In genomic region chr3:146187334-146187950, GRCh38 we compare ENCODE assay signal across 10 cellular contexts. TPM values are rescaled to one million over a fixed set of nuclear protein-coding genes. Genes with fewer than 3 reads are reported as not detected.
A peak's percentile ranks its signal among the peaks of the same experiment; 100 is the strongest.
DNase-seq lines count a peak whose midpoint lies in the region; ATAC-seq, FAIRE-seq and TF ChIP-seq lines count a peak whose summit lies in the region.
"Had no signal": no experiment of that assay in that cellular context is flagged by ENCODE, and none has a peak within 500 bp of the region (broad histone marks: within the 10 kb centered on the region; RNA-seq: fewer than 3 reads in every experiment).

No MANE protein-coding gene starts in this region.

- CTCF ChIA-PET in H1 (lab: Charles Lee; ENCODE audit: partially characterized antibody) = interaction anchor here (0.8 to 4.5 kb wide), 25 partner anchors 9 to 451 kb away, joined by 3 to 88 read pairs (median 7); partner anchors contain the start of gene PLOD2

- H3K23me2 ChIP-seq in H1 (ENCODE audit: low read depth, low read length) = no peaks in the 10 kb centered on the region

- POLR2A ChIA-PET in H1 (lab: Charles Lee; ENCODE audit: partially characterized antibody) = no interaction called here

- no peak overlapping the region for H2BK5ac ChIP-seq in H1 (ENCODE audit: low read depth, low read length)

- TF ChIP-seq EP300 in H1 (IDR thresholded peaks at IDR 0.05; ENCODE audit: borderline replicate concordance in 1 of 2, low read depth in 2 of 2, low read length in 2 of 2) = no peak

- H3K36me3 ChIP-seq in H1 (ENCODE audit: control insufficient read depth in 2 of 4, insufficient read depth in 4 of 4, low read length in 3 of 4) (no peaks in the 10 kb centered on the region), osteoblast (ENCODE audit: insufficient read depth, low read length) (no peaks in the 10 kb centered on the region)
- H3K36me3 ChIP-seq: neutrophil had no signal

- H3K79me1 ChIP-seq in H1 (ENCODE audit: low read depth, low read length) = no peaks in the 10 kb centered on the region

- no peak overlapping the region for H3K9ac ChIP-seq in H1 (replicated peaks in 1 of 4; ENCODE audit: extremely low read depth in 1 of 4, low read depth in 3 of 4, low read length in 3 of 4)

- H4K91ac ChIP-seq in H1 (replicated peaks; ENCODE audit: insufficient read length, low read length) = no peak overlapping the region

- H3K56ac ChIP-seq in H1 (replicated peaks; ENCODE audit: insufficient read length, low read depth, low read length) = no peak overlapping the region

- H3K79me2 ChIP-seq in H1 (ENCODE audit: control insufficient read depth in 1 of 2, insufficient read depth in 2 of 2, low read length in 2 of 2) (no peaks in the 10 kb centered on the region), osteoblast (ENCODE audit: insufficient read depth, low read length) (no peaks in the 10 kb centered on the region)

- no peak overlapping the region for H2BK20ac ChIP-seq in H1 (ENCODE audit: low read length)

- H3K4me1 ChIP-seq in H1 (replicated peaks in 1 of 4; ENCODE audit: control insufficient read depth in 3 of 4, insufficient read depth in 4 of 4, low read length in 3 of 4) (peaks cover 0 to 2% (median 0%) of the 10 kb centered on the region in 4 experiments; a peak in 1 of 7 replicates), osteoblast (ENCODE audit: insufficient read depth, low read length) (peaks cover 5% of the 10 kb centered on the region)

- no peak overlapping the region for H2BK15ac ChIP-seq in H1 (ENCODE audit: low read length)

- H2AK5ac ChIP-seq in H1 (ENCODE audit: low read depth, low read length) = no peak overlapping the region

- no peaks in the 10 kb centered on the region for H3K9me3 ChIP-seq in H1 (ENCODE audit: insufficient read depth in 2 of 2, low read depth in 1 of 2, low read length in 1 of 2)
- H3K9me3 ChIP-seq in osteoblast (ENCODE audit: low read depth, low read length) = no peaks in the 10 kb centered on the region
- H3K9me3 ChIP-seq: neutrophil had no signal

- no peak for ATAC-seq in HG03432 (IDR thresholded peaks at IDR 0.05; ENCODE audit: unreplicated experiment)

- H3K27me3 ChIP-seq in H1 (replicated peaks in 1 of 4; ENCODE audit: control insufficient read depth in 3 of 4, extremely low read depth in 1 of 4, insufficient read depth in 3 of 4, low read length in 3 of 4) (no peaks in the 10 kb centered on the region), osteoblast (ENCODE audit: insufficient read depth, low read length) (no peaks in the 10 kb centered on the region)
- H3K27me3 ChIP-seq: neutrophil had no signal

- TF ChIP-seq RAD21 in H1 (IDR thresholded peaks at IDR 0.05 in 1 of 2, conservative IDR thresholded peaks at IDR 0.05 in 1 of 2; ENCODE audit: low read depth in 2 of 2, low read length in 2 of 2) = peak; percentile 70 to 75

- H3K18ac ChIP-seq in H1 (ENCODE audit: extremely low read depth, low read length) = no peak overlapping the region

- no peak overlapping the region for H3K14ac ChIP-seq in H1 (ENCODE audit: insufficient read length)

- DNase-seq in DMS 273 (lab: John Stamatoyannopoulos, UW; ENCODE audit: unreplicated experiment) (peak; percentile 68), DMS 273 treated with DMSO at 0.1 percent for 48 hours (lab: John Stamatoyannopoulos, UW) (no peak), NCI-H524 treated with DMSO at 0.1 percent for 48 hours (lab: John Stamatoyannopoulos, UW) (peak; percentile 61), H1 (ENCODE audit: low read depth in 1 of 2, low spot score in 2 of 2) (no peak), osteoblast (ENCODE audit: insufficient read length, low spot score, missing footprints) (no peak), COLO668 (lab: John Stamatoyannopoulos, UW; ENCODE audit: unreplicated experiment) (no peak)
- DNase-seq in stimulated activated CD4-positive, alpha-beta T cell treated with anti-CD3 and anti-CD28 coated beads, Interleukin-15, amount 100 ng/mL, for 24 hours = no peak
- DNase-seq: activated B cell treated with CpG ODN at 0.5 μM for 24 hours had no signal

- H4K5ac ChIP-seq in H1 (ENCODE audit: insufficient read length, low read depth, low read length) = no peak overlapping the region

- H4K8ac ChIP-seq in H1 (ENCODE audit: extremely low read depth, insufficient read depth, low read length) = no peak overlapping the region

- H4K20me1 ChIP-seq in H1 (replicated peaks in 1 of 2; ENCODE audit: control insufficient read depth in 1 of 2, insufficient read depth in 2 of 2, low read length in 2 of 2) (no peaks in the 10 kb centered on the region), osteoblast (ENCODE audit: insufficient read depth, low read length) (no peaks in the 10 kb centered on the region)

- H3K27ac ChIP-seq in H1 (ENCODE audit: low read depth, low read length) (no peak overlapping the region), osteoblast (ENCODE audit: low read depth, low read length) (no peak overlapping the region)
- H3K27ac ChIP-seq: neutrophil had no signal

- 54% methylated on average over 2 of the region's 2 CpGs; no CpG with 5 or more reads in 1 of the 2 experiments for WGBS in H1 (ENCODE audit: extremely low coverage in 1 of 2, insufficient coverage in 1 of 2, insufficient read length in 1 of 2, insufficient replicate concordance in 2 of 2, low coverage in 1 of 2, low lambda C conversion rate in 2 of 2, missing lambda C conversion rate in 1 of 2), 2 experiments

- H3K23ac ChIP-seq in H1 (ENCODE audit: insufficient read length) = no peak overlapping the region

- FAIRE-seq in H1 (lab: Jason Lieb, UNC) = peak; percentile 42

- peak in 2 of 3 experiments; percentile 44; a peak in 2 of 4 replicates for TF ChIP-seq CTCF in H1 (IDR thresholded peaks at IDR 0.05; ENCODE audit: control extremely low read depth in 1 of 3, insufficient read depth in 1 of 3, low read depth in 1 of 3, low read length in 3 of 3)
- peak; percentile 78 for TF ChIP-seq CTCF in osteoblast (IDR thresholded peaks at IDR 0.05; ENCODE audit: extremely low read depth, low read depth, low read length)

- no peak overlapping the region for H3K4me2 ChIP-seq in H1 (ENCODE audit: insufficient read depth in 1 of 2, low read depth in 2 of 2, low read length in 2 of 2)
- H3K4me2 ChIP-seq in osteoblast (ENCODE audit: insufficient read depth, low read length) = peak overlapping the region; percentile 16

- no peak overlapping the region for H3K4ac ChIP-seq in H1 (replicated peaks; ENCODE audit: insufficient read length, low read depth, low read length)

- no peak overlapping the region for H2AFZ ChIP-seq in H1 (ENCODE audit: low read length)
- H2AFZ ChIP-seq in osteoblast (ENCODE audit: low read length) = no peak overlapping the region

- no peak overlapping the region for H2BK12ac ChIP-seq in H1 (ENCODE audit: low read depth, low read length)

- no peak for TF ChIP-seq POLR2A in H1 (IDR thresholded peaks at IDR 0.05; ENCODE audit: control extremely low read depth in 1 of 2, low read depth in 2 of 2, low read length in 2 of 2)

- H2BK120ac ChIP-seq in H1 (replicated peaks; ENCODE audit: low read depth, low read length) = no peak overlapping the region

- H3K4me3 ChIP-seq in H1 (ENCODE audit: extremely low read depth in 1 of 4, insufficient read depth in 2 of 4, low read depth in 3 of 4, low read length in 4 of 4) = no peak overlapping the region
- H3K4me3 ChIP-seq in osteoblast (ENCODE audit: insufficient read depth, low read length) = no peak overlapping the region

TF ChIP-seq in H1, 55 proteins besides CTCF, POLR2A, EP300 and RAD21:
- TF ChIP-seq JUND (IDR thresholded peaks at IDR 0.05; ENCODE audit: low read length) (no peak), POLR2AphosphoS5 (IDR thresholded peaks at IDR 0.05; ENCODE audit: low read depth, low read length) (no peak), BACH1 (IDR thresholded peaks at IDR 0.05; ENCODE audit: low read length) (no peak), TAF7 (optimal IDR thresholded peaks at IDR 0.05; ENCODE audit: borderline replicate concordance, low read depth, low read length) (no peak), SUZ12 (IDR thresholded peaks at IDR 0.05; ENCODE audit: low read length) (no peak), GABPA (IDR thresholded peaks at IDR 0.05; ENCODE audit: borderline replicate concordance, insufficient read depth, low read length) (no peak), TCF12 (IDR thresholded peaks at IDR 0.05; ENCODE audit: low read depth, low read length) (no peak), CREB1 (IDR thresholded peaks at IDR 0.05) (no peak), NRF1 (IDR thresholded peaks at IDR 0.05; ENCODE audit: low read depth, low read length) (no peak), ATF2 (IDR thresholded peaks at IDR 0.05; ENCODE audit: low read length) (no peak)

RNA-seq across cellular contexts. Expression of gene PLOD2, which starts 26.5 kb away (rescaled TPM):
- total RNA-seq in H1 (2021; fragmentation: NEBNext Ultra II Directional; extraction: Animal tissue kit (Norgen Biotek cat#: 25700)) = 25.7 and 28.7 TPM in 2 replicates
- polyA plus RNA-seq in H1 (2011; rRNA removed) = 2.5 and 4.0 TPM in 2 replicates
- 5.9 TPM for polyA plus RNA-seq in H1 (2011; cell fraction: cytosol; rRNA removed)
- 3.4 TPM for polyA plus RNA-seq in H1 (2011; cell fraction: nucleus; rRNA removed)
- 9.4 to 20.5 TPM (median 15.2 TPM) in 4 replicates for polyA plus RNA-seq in H1 (2012, experiment 1 of 2)
- 1.1 TPM for polyA plus RNA-seq in H1 (2012, experiment 2 of 2)
- 66.7 TPM for polyA plus RNA-seq in H1 (2013, experiment 1 of 2)
- polyA plus RNA-seq in H1 (2013, experiment 2 of 2) = 69.8 TPM
- 5.1 and 9.2 TPM in 2 replicates for polyA minus RNA-seq in H1 (2011; rRNA and poly(A)+ RNA removed)
- polyA minus RNA-seq in H1 (2011; cell fraction: cytosol; rRNA and poly(A)+ RNA removed) = 6.1 TPM
- polyA minus RNA-seq in H1 (2011; cell fraction: nucleus; rRNA and poly(A)+ RNA removed) = 14.6 TPM
- 282 and 345 TPM in 2 replicates for total RNA-seq in osteoblast
- total RNA-seq: activated B cell treated with CpG ODN at 0.5 μM for 24 hours had no signal

Comparison
In these comparisons a context has a peak if more than half of its experiments do, and no peak if none do; other contexts are left out.
1. DNase-seq: peak in DMS 273 (single experiment) and NCI-H524 treated with DMSO at 0.1 percent for 48 hours (single experiment); none in DMS 273 treated with DMSO at 0.1 percent for 48 hours (single experiment), H1 (0 of 2), osteoblast (single experiment), stimulated activated CD4-positive, alpha-beta T cell treated with anti-CD3 and anti-CD28 coated beads, Interleukin-15, amount 100 ng/mL, for 24 hours (single experiment) and COLO668 (single experiment).